25 cellular contexts compared by ENCODE assay signal in the genomic region with DNA sequence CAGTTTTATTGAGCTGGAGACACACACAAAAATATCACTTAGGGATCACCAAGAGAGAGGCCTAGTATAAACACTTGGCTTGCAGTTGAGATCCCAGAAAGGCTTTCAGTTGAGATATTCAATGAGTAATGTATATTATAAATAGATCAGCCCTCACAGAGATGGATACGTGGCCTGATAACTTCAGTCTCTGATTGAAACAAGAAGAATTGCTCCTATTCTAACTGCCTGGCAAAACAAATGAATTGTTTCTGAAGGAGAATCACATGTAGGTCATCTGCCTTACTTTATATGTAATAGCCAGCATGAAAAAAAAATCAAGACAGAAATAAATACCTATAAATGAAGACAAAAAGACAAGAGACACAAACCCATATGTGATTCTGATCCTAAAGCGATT.
"Had no signal": no experiment of that assay in that cellular context is flagged by ENCODE, and none has a peak within 500 bp of the region (broad histone marks: within the 10 kb centered on the region; RNA-seq: fewer than 3 reads in every experiment).

No MANE protein-coding gene starts in this region.

- H3K4me1 ChIP-seq: foreskin keratinocyte, right atrium auricular region, suprapubic skin, thyroid gland had no signal

- ATAC-seq: foreskin keratinocyte; mucosa of descending colon; naive thymus-derived CD8-positive, alpha-beta T cell; stimulated activated effector memory CD8-positive, alpha-beta T cell treated with anti-CD3 and anti-CD28 coated beads, Interleukin-12 subunit alpha, Interleukin-12 subunit beta, amount 100 ng/mL, for 72 hours; stimulated activated naive CD8-positive, alpha-beta T cell treated with anti-CD3 and anti-CD28 coated beads, Interleukin-15, Interleukin-2, amounts not matched to agents 100 U/mL and 50 U/mL, for 24 hours had no signal

- H3K36me3 ChIP-seq: ovary, right atrium auricular region, sigmoid colon, suprapubic skin, thyroid gland had no signal

- H3K27ac ChIP-seq: coronary artery, foreskin keratinocyte, ovary, right atrium auricular region, sigmoid colon, suprapubic skin, thyroid gland had no signal

- DNase-seq: effector CD4-positive, alpha-beta T cell; endodermal cell; erythroblast; foreskin keratinocyte; hypothalamus; kidney glomerular epithelial cell; mucosa of descending colon; naive thymus-derived CD8-positive, alpha-beta T cell; nucleus accumbens; ovary; sigmoid colon; small intestine; stimulated activated CD4-positive, alpha-beta T cell treated with anti-CD3 and anti-CD28 coated beads, Interleukin-2, amount 100 ng/mL, for 48 hours; stimulated activated CD8-positive, alpha-beta memory T cell treated with anti-CD3 and anti-CD28 coated beads, Interleukin-4, amount 100 ng/mL, for 48 hours; stimulated activated naive CD8-positive, alpha-beta T cell treated with anti-CD3 and anti-CD28 coated beads, Interleukin-15, Interleukin-2, amounts not matched to agents 100 U/mL and 50 U/mL, for 24 hours; thyroid gland had no signal

- H3K27me3 Mint-ChIP-seq: naive thymus-derived CD8-positive, alpha-beta T cell; type B pancreatic cell had no signal

- H3K9me3 Mint-ChIP-seq: endodermal cell; naive thymus-derived CD8-positive, alpha-beta T cell; neural crest cell; stimulated activated effector memory CD8-positive, alpha-beta T cell treated with anti-CD3 and anti-CD28 coated beads, Interleukin-12 subunit alpha, Interleukin-12 subunit beta, amount 100 ng/mL, for 72 hours; type B pancreatic cell had no signal

- H3K4me3 ChIP-seq: coronary artery, mucosa of descending colon, ovary, right atrium auricular region, sigmoid colon, suprapubic skin, thyroid gland had no signal

- H3K36me3 Mint-ChIP-seq: naive thymus-derived CD8-positive, alpha-beta T cell; stimulated activated effector memory CD8-positive, alpha-beta T cell treated with anti-CD3 and anti-CD28 coated beads, Interleukin-12 subunit alpha, Interleukin-12 subunit beta, amount 100 ng/mL, for 72 hours; type B pancreatic cell had no signal

- H3K4me3 Mint-ChIP-seq: endodermal cell; naive thymus-derived CD8-positive, alpha-beta T cell; neural crest cell; stimulated activated effector memory CD8-positive, alpha-beta T cell treated with anti-CD3 and anti-CD28 coated beads, Interleukin-12 subunit alpha, Interleukin-12 subunit beta, amount 100 ng/mL, for 72 hours; type B pancreatic cell had no signal

- FAIRE-seq: endothelial cell of umbilical vein, islet of Langerhans, urothelium cell line had no signal

- H3K27me3 ChIP-seq: foreskin keratinocyte, ovary, right atrium auricular region, sigmoid colon, suprapubic skin, thyroid gland had no signal

- H3K27ac Mint-ChIP-seq: endodermal cell; naive thymus-derived CD8-positive, alpha-beta T cell; stimulated activated effector memory CD8-positive, alpha-beta T cell treated with anti-CD3 and anti-CD28 coated beads, Interleukin-12 subunit alpha, Interleukin-12 subunit beta, amount 100 ng/mL, for 72 hours; type B pancreatic cell had no signal

- H3K4me1 Mint-ChIP-seq: endodermal cell; naive thymus-derived CD8-positive, alpha-beta T cell; neural crest cell; stimulated activated effector memory CD8-positive, alpha-beta T cell treated with anti-CD3 and anti-CD28 coated beads, Interleukin-12 subunit alpha, Interleukin-12 subunit beta, amount 100 ng/mL, for 72 hours had no signal

- H3K9me3 ChIP-seq: mucosa of descending colon, ovary, right atrium auricular region, sigmoid colon, suprapubic skin, thyroid gland had no signal
